9 cellular contexts compared by ENCODE assay signal in genomic region chr22:49975543-49976389, GRCh38. TPM values are rescaled to one million over a fixed set of nuclear protein-coding genes. Genes with fewer than 3 reads are reported as not detected.
DNase-seq lines count a peak whose midpoint lies in the region; ATAC-seq and TF ChIP-seq lines count a peak whose summit lies in the region.
"Had no signal": no experiment of that assay in that cellular context is flagged by ENCODE, and none has a peak within 500 bp of the region (broad histone marks: within the 10 kb centered on the region; RNA-seq: fewer than 3 reads in every experiment).

No MANE protein-coding gene starts in this region.

- peaks cover 22% of the 10 kb centered on the region for H3K9me3 Mint-ChIP-seq in nephron progenitor cell

- whole genome bisulfite sequencing in adrenal gland, 4 donors, result 35 to 54% (median 45%) methylated on average over 15 to 17 of the region's 17 CpGs

- H3K4me3 ChIP-seq in AG10803 (ENCODE audit: low read length) (no peak overlapping the region), OCI-LY3 (ENCODE audit: low read length) (peak overlapping the region; percentile 54), adrenal gland (no peak overlapping the region)

- no peak overlapping the region for H2AFZ ChIP-seq in OCI-LY3 (ENCODE audit: low read depth, low read length)

- intact Hi-C loops in adrenal gland (cut with DNase I), result no loop called here

- no peak overlapping the region for H3K4me3 Mint-ChIP-seq in nephron progenitor cell

- H3K4me2 ChIP-seq in OCI-LY3 (ENCODE audit: low read length), result peak overlapping the region; percentile 60

- H4K20me1 ChIP-seq in OCI-LY3 (ENCODE audit: insufficient read depth, low read length), result no peaks in the 10 kb centered on the region

- TF ChIP-seq CTCF in AG10803 (conservative IDR thresholded peaks at IDR 0.05; ENCODE audit: low read length) (no peak), OCI-LY3 (IDR thresholded peaks at IDR 0.05; ENCODE audit: low read depth, low read length) (no peak), adrenal gland (IDR thresholded peaks at IDR 0.05) (no peak), nephron progenitor cell (IDR thresholded peaks at IDR 0.05) (no peak)

- H3K4me1 Mint-ChIP-seq in nephron progenitor cell, result peaks cover 7% of the 10 kb centered on the region

- peak overlapping the region; percentile 71 for H3K27ac ChIP-seq in OCI-LY3 (ENCODE audit: low read length)
- H3K27ac ChIP-seq in adrenal gland, result peak overlapping the region in 1 of 5 donors; percentile 27

- no peak for ATAC-seq in GM21723 (IDR thresholded peaks at IDR 0.05; ENCODE audit: unreplicated experiment)

- H3K9me3 ChIP-seq in OCI-LY3 (ENCODE audit: insufficient read depth, low read length) (0 out of 2 replicates have a peak, but pooled peaks cover 9% of the 10 kb centered on the region), adrenal gland (replicated peaks in 1 of 3) (no peaks in the 10 kb centered on the region)

- H3K36me3 ChIP-seq in OCI-LY3 (replicated peaks; ENCODE audit: low read depth, low read length) (no peaks in the 10 kb centered on the region), adrenal gland (replicated peaks in 1 of 2) (no peaks in the 10 kb centered on the region)

- peak; percentile 24 for DNase-seq in AG10803 (ENCODE audit: low read depth)
- DNase-seq in adrenal gland, result peak in 4 of 7 donors; percentile 11 to 41 (median 18)
- peak; percentile 46 for DNase-seq in nephron progenitor cell
- no peak for DNase-seq in NCI-H510A (lab: John Stamatoyannopoulos, UW)
- DNase-seq in superior temporal gyrus (ENCODE audit: extremely low spot score), result no peak
- no peak for DNase-seq in NAMALWA (ENCODE audit: low spot score)

- H3K4me1 ChIP-seq in OCI-LY3 (ENCODE audit: low read length), result peaks cover 30% of the 10 kb centered on the region
- H3K4me1 ChIP-seq in adrenal gland (replicated peaks in 1 of 2), result peaks cover 11 to 14% of the 10 kb centered on the region in 2 donors

- peaks cover 9% of the 10 kb centered on the region for H3K36me3 Mint-ChIP-seq in nephron progenitor cell (ENCODE audit: low read depth)

- no peak overlapping the region for H3K27ac Mint-ChIP-seq in nephron progenitor cell

- H3K27me3 ChIP-seq in OCI-LY3 (ENCODE audit: low read depth, low read length), result no peaks in the 10 kb centered on the region
- no peaks in the 10 kb centered on the region for H3K27me3 ChIP-seq in adrenal gland

- no peak for TF ChIP-seq POLR2A in adrenal gland (IDR thresholded peaks at IDR 0.05)

- H3K9ac ChIP-seq in OCI-LY3 (ENCODE audit: low read length), result peak overlapping the region; percentile 52; the same call in 1 of the 2 replicates

- H3K79me2 ChIP-seq in OCI-LY3 (ENCODE audit: low read length), result peaks cover 13% of the 10 kb centered on the region

- peaks cover 36% of the 10 kb centered on the region for H3K27me3 Mint-ChIP-seq in nephron progenitor cell (ENCODE audit: low read depth, poor library complexity)

RNA-seq across cellular contexts. Expression of gene PIM3, which starts 15.2 kb away (rescaled TPM):
- total RNA-seq in adrenal gland, result 10 to 100 TPM; 40.7 to 99.2 (median 58.7) TPM
- polyA plus RNA-seq in adrenal gland, result 10 to 100 TPM in 2 of 3 donors, 1 to 10 TPM in 1; 7.2 to 70.0 (median 42.0) TPM

RNA-seq across cellular contexts. Expression of gene IL17REL, which starts 36.8 kb away (rescaled TPM):
- not detected for total RNA-seq in adrenal gland
- polyA plus RNA-seq in adrenal gland, result not detected
- total RNA-seq: M059J had no signal

RNA-seq across cellular contexts. Expression of gene CRELD2, which starts 57.3 kb away (rescaled TPM):
- 10 to 100 TPM; 24.0 to 63.4 (median 47.0) TPM for total RNA-seq in adrenal gland
- polyA plus RNA-seq in adrenal gland, result 10 to 100 TPM; 14.5 to 28.1 (median 23.0) TPM

RNA-seq across cellular contexts. Expression of gene ALG12, which starts 57.5 kb away (rescaled TPM):
- total RNA-seq in adrenal gland, result 10 to 100 TPM; 16.2 to 33.6 (median 24.9) TPM
- polyA plus RNA-seq in adrenal gland, result 10 to 100 TPM in 2 of 3 donors, 1 to 10 TPM in 1; 6.4 to 11.6 (median 11.3) TPM

Comparison
In these comparisons a context has a peak if more than half of its experiments do, and no peak if none do; other contexts are left out.
1. DNase-seq: peak in AG10803 (single experiment), adrenal gland (4 of 7) and nephron progenitor cell (single experiment); none in NCI-H510A (single experiment), superior temporal gyrus (single experiment) and NAMALWA (single experiment).